Comparison of ENCODE assay signal across 8 cellular contexts in genomic region chr3:15804553-15805095, GRCh38.
DNase-seq lines count a peak whose midpoint lies in the region; ATAC-seq lines count a peak whose summit lies in the region.
"Had no signal": no experiment of that assay in that cellular context is flagged by ENCODE, and none has a peak within 500 bp of the region (broad histone marks: within the 10 kb centered on the region; RNA-seq: fewer than 3 reads in every experiment).

No MANE protein-coding gene starts in this region.

- no peaks in the 10 kb centered on the region for H3K36me3 ChIP-seq in rectal smooth muscle tissue (ENCODE audit: control insufficient read depth, insufficient read depth, low read length)

- H3K27ac ChIP-seq in rectal smooth muscle tissue (ENCODE audit: low read depth, low read length): peak overlapping the region; percentile 21

- H3K9me3 Mint-ChIP-seq in T-helper 2 cell treated with Interferon-gamma antibody and Interleukin-4, amounts not matched to agents 5 μg/mL and 100 μg/mL, for 36 hours: peaks cover 9% of the 10 kb centered on the region

- no peaks in the 10 kb centered on the region for H3K27me3 ChIP-seq in rectal smooth muscle tissue (ENCODE audit: control insufficient read depth, insufficient read depth, low read length)
- H3K27me3 ChIP-seq: foreskin keratinocyte had no signal

- peaks cover 24% of the 10 kb centered on the region for H3K36me3 Mint-ChIP-seq in T-helper 2 cell treated with Interferon-gamma antibody and Interleukin-4, amounts not matched to agents 5 μg/mL and 100 μg/mL, for 36 hours (ENCODE audit: low read depth)

- H3K4me3 Mint-ChIP-seq in T-helper 2 cell treated with Interferon-gamma antibody and Interleukin-4, amounts not matched to agents 5 μg/mL and 100 μg/mL, for 36 hours: peak overlapping the region; percentile 56

- H3K4me1 Mint-ChIP-seq in T-helper 2 cell treated with Interferon-gamma antibody and Interleukin-4, amounts not matched to agents 5 μg/mL and 100 μg/mL, for 36 hours (ENCODE audit: low read depth): peaks cover 77% of the 10 kb centered on the region

- peak; percentile 60 for ATAC-seq in GM19395 (IDR thresholded peaks at IDR 0.05; ENCODE audit: unreplicated experiment)
- ATAC-seq in HG02981 (IDR thresholded peaks at IDR 0.05; ENCODE audit: unreplicated experiment): peak; percentile 52
- no peak for ATAC-seq in HG03045 (IDR thresholded peaks at IDR 0.05; ENCODE audit: unreplicated experiment)
- ATAC-seq: foreskin keratinocyte had no signal

- no peaks in the 10 kb centered on the region for H3K27me3 Mint-ChIP-seq in T-helper 2 cell treated with Interferon-gamma antibody and Interleukin-4, amounts not matched to agents 5 μg/mL and 100 μg/mL, for 36 hours (ENCODE audit: low read depth)

- H3K27ac Mint-ChIP-seq in T-helper 2 cell treated with Interferon-gamma antibody and Interleukin-4, amounts not matched to agents 5 μg/mL and 100 μg/mL, for 36 hours: peak overlapping the region; percentile 87

- no peak for DNase-seq in T-helper 2 cell treated with Interferon-gamma antibody and Interleukin-4, amounts not matched to agents 5 μg/mL and 100 μg/mL, for 36 hours (ENCODE audit: low spot score)
- no peak for DNase-seq in retina
- no peak for DNase-seq in inferior parietal cortex (ENCODE audit: extremely low spot score)
- DNase-seq: foreskin keratinocyte had no signal

- no peak overlapping the region for H3K9ac ChIP-seq in rectal smooth muscle tissue (ENCODE audit: low read length)

- H3K4me1 ChIP-seq in rectal smooth muscle tissue (ENCODE audit: control insufficient read depth, insufficient read depth, low read length): peaks cover 8% of the 10 kb centered on the region

- no peak overlapping the region for H3K4me3 ChIP-seq in rectal smooth muscle tissue (ENCODE audit: low read length)
